ENCODE assay signal across 1 cellular context in the genomic region with DNA sequence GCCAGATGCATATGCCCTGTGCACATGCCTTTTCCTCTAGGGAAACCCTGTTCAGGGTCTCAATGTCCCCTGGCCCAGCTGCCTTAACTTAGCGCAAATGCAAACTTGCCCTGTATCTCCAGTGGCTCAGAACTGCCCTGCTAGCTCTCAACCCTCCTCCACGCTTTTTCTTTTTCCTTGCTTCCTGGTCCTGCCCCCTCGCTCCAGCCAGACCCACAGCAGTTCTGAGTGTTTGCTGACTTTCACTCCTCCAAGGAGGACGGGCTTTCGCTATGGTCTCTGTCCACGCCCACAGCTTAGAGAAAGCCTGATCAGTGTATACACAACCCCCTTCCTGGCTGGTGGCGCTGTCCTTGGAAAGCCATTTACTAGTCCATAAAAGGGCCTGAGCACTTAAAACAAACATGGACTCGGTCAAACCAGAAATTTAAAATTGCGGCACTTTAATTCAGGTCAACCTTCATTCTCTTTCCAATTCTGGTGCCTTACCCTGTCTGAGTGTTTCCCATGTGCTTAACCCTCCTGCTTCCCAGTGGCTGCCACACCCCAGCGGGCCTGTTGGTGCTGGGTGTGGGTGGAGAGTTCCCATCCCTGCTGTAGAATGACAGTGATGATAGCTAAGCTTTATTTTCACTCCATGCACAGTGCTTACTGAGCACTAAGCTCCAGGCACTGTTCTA.
TF ChIP-seq lines count a peak whose summit lies in the region.

No MANE protein-coding gene starts in this region.

TF ChIP-seq in K562, 482 proteins besides CTCF, POLR2A, EP300 and RAD21 (continues in another document):
- TF ChIP-seq ZNF551 (CRISPR knock-in tag; IDR thresholded peaks at IDR 0.05) (no peak), TBL1XR1 (IDR thresholded peaks at IDR 0.05; ENCODE audit: low read length in 2 of 2) (no peak), POLR2H (tag; IDR thresholded peaks at IDR 0.05; ENCODE audit: low read depth) (no peak), ZKSCAN3 (CRISPR knock-in tag; IDR thresholded peaks at IDR 0.05) (no peak), GABPB1 (CRISPR knock-in tag; IDR thresholded peaks at IDR 0.05) (no peak), TAF15 (IDR thresholded peaks at IDR 0.05; ENCODE audit: low read depth, low read length) (no peak), ZNF263 (CRISPR knock-in tag; IDR thresholded peaks at IDR 0.05; ENCODE audit: borderline replicate concordance) (no peak; the same call in 1 of the 2 replicates), CCNT2 (IDR thresholded peaks at IDR 0.05; ENCODE audit: borderline replicate concordance, extremely low read depth, insufficient read length, low read depth, low read length) (no peak), DACH1 (IDR thresholded peaks at IDR 0.05; ENCODE audit: partially characterized antibody) (no peak), CHD2 (IDR thresholded peaks at IDR 0.05; ENCODE audit: low read depth, low read length) (0 out of 2 replicates have a peak, but pooled peaks have one; percentile 10), ZNF384 (IDR thresholded peaks at IDR 0.05; ENCODE audit: low read depth, low read length) (no peak), ZNF644 (tag; IDR thresholded peaks at IDR 0.05; ENCODE audit: low read depth) (peak; percentile 59; the same call in 1 of the 2 replicates), MEF2D (tag; conservative IDR thresholded peaks at IDR 0.05; ENCODE audit: low read depth) (0 out of 2 replicates have a peak, but pooled peaks have one; percentile 31), CBX1 (IDR thresholded peaks at IDR 0.05; ENCODE audit: low read depth) (no peak), FOXK2 (conservative IDR thresholded peaks at IDR 0.05 in 1 of 2, IDR thresholded peaks at IDR 0.05 in 1 of 2; ENCODE audit: low read depth in 2 of 2) (peak; percentile 87 to 90), CBX3 (IDR thresholded peaks at IDR 0.05; ENCODE audit: borderline replicate concordance in 1 of 2, low read length in 2 of 2) (no peak), ZNF445 (CRISPR knock-in tag; IDR thresholded peaks at IDR 0.05; ENCODE audit: low read depth) (no peak), RBM25 (IDR thresholded peaks at IDR 0.05; ENCODE audit: low read depth, low read length, severe bottlenecking) (no peak), RBM14 (IDR thresholded peaks at IDR 0.05; ENCODE audit: borderline replicate concordance, insufficient read depth, low read depth, low read length) (no peak), ZC3H8 (IDR thresholded peaks at IDR 0.05) (no peak), ZBTB17 (CRISPR knock-in tag; IDR thresholded peaks at IDR 0.05) (no peak), ZNF311 (CRISPR knock-in tag; IDR thresholded peaks at IDR 0.05) (no peak), MAFK (IDR thresholded peaks at IDR 0.05; ENCODE audit: low read length) (no peak), HDAC2 (IDR thresholded peaks at IDR 0.05) (0 out of 2 replicates have a peak, but pooled peaks have one; percentile 49), STAG1 (CRISPR knock-in tag; IDR thresholded peaks at IDR 0.05; ENCODE audit: borderline replicate concordance) (no peak), BCL6 (CRISPR knock-in tag; IDR thresholded peaks at IDR 0.05) (no peak), ZNF75A (CRISPR knock-in tag; IDR thresholded peaks at IDR 0.05) (no peak), KDM5B (IDR thresholded peaks at IDR 0.05; ENCODE audit: insufficient replicate concordance, low read depth, low read length) (no peak), ELF4 (CRISPR knock-in tag; IDR thresholded peaks at IDR 0.05) (0 out of 2 replicates have a peak, but pooled peaks have one; percentile 44), MEIS2 (IDR thresholded peaks at IDR 0.05; ENCODE audit: partially characterized antibody) (no peak), ZNF830 (CRISPR knock-in tag; IDR thresholded peaks at IDR 0.05) (no peak), PHF21A (IDR thresholded peaks at IDR 0.05; ENCODE audit: borderline replicate concordance, low read depth) (no peak), OTX1 (CRISPR knock-in tag; IDR thresholded peaks at IDR 0.05) (no peak), CSDE1 (IDR thresholded peaks at IDR 0.05) (peak in 1 of 2 experiments; percentile 34; a peak in 1 of 4 replicates), FOXM1 (IDR thresholded peaks at IDR 0.05; ENCODE audit: low read depth) (no peak), FOXM1 (CRISPR knock-in tag; IDR thresholded peaks at IDR 0.05; ENCODE audit: low read depth) (no peak), ZFP30 (CRISPR knock-in tag; IDR thresholded peaks at IDR 0.05; ENCODE audit: borderline replicate concordance) (no peak), KLF16 (IDR thresholded peaks at IDR 0.05) (0 out of 2 replicates have a peak, but pooled peaks have one; percentile 24), ZNF707 (CRISPR knock-in tag; conservative IDR thresholded peaks at IDR 0.05) (no peak), HSF4 (CRISPR knock-in tag; IDR thresholded peaks at IDR 0.05; ENCODE audit: borderline replicate concordance) (no peak), MYC (IDR thresholded peaks at IDR 0.05; ENCODE audit: low read depth, low read length) (peak; percentile 62; the same call in 1 of the 2 replicates), MYC (CRISPR knock-in tag; IDR thresholded peaks at IDR 0.05; ENCODE audit: borderline replicate concordance, low read depth) (no peak), U2AF1 (optimal IDR thresholded peaks at IDR 0.05; ENCODE audit: low read depth, low read length) (no peak), SUPT5H (IDR thresholded peaks at IDR 0.05) (peak; percentile 64), NRF1 (conservative IDR thresholded peaks at IDR 0.05 in 1 of 2, IDR thresholded peaks at IDR 0.05 in 1 of 2) (peak; percentile 2 to 38; a peak in 2 of 4 replicates), HCFC1 (IDR thresholded peaks at IDR 0.05; ENCODE audit: low read depth, low read length) (no peak), BRD4 (IDR thresholded peaks at IDR 0.05) (no peak), HDAC3 (IDR thresholded peaks at IDR 0.05; ENCODE audit: borderline replicate concordance, partially characterized antibody) (no peak), STAT5A (IDR thresholded peaks at IDR 0.05; ENCODE audit: borderline replicate concordance, low read length) (no peak)
- TF ChIP-seq, protein P1, sequence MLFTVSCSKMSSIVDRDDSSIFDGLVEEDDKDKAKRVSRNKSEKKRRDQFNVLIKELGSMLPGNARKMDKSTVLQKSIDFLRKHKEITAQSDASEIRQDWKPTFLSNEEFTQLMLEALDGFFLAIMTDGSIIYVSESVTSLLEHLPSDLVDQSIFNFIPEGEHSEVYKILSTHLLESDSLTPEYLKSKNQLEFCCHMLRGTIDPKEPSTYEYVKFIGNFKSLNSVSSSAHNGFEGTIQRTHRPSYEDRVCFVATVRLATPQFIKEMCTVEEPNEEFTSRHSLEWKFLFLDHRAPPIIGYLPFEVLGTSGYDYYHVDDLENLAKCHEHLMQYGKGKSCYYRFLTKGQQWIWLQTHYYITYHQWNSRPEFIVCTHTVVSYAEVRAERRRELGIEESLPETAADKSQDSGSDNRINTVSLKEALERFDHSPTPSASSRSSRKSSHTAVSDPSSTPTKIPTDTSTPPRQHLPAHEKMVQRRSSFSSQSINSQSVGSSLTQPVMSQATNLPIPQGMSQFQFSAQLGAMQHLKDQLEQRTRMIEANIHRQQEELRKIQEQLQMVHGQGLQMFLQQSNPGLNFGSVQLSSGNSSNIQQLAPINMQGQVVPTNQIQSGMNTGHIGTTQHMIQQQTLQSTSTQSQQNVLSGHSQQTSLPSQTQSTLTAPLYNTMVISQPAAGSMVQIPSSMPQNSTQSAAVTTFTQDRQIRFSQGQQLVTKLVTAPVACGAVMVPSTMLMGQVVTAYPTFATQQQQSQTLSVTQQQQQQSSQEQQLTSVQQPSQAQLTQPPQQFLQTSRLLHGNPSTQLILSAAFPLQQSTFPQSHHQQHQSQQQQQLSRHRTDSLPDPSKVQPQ (CRISPR knock-in tag; IDR thresholded peaks at IDR 0.05; ENCODE audit: borderline replicate concordance): no peak
- TF ChIP-seq, protein P2, sequence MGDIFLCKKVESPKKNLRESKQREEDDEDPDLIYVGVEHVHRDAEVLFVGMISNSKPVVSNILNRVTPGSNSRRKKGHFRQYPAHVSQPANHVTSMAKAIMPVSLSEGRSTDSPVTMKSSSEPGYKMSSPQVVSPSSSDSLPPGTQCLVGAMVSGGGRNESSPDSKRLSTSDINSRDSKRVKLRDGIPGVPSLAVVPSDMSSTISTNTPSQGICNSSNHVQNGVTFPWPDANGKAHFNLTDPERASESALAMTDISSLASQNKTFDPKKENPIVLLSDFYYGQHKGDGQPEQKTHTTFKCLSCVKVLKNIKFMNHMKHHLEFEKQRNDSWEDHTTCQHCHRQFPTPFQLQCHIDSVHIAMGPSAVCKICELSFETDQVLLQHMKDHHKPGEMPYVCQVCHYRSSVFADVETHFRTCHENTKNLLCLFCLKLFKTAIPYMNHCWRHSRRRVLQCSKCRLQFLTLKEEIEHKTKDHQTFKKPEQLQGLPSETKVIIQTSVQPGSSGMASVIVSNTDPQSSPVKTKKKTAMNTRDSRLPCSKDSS (IDR thresholded peaks at IDR 0.05; ENCODE audit: low read depth, partially characterized antibody): no peak
- TF ChIP-seq, protein P3, sequence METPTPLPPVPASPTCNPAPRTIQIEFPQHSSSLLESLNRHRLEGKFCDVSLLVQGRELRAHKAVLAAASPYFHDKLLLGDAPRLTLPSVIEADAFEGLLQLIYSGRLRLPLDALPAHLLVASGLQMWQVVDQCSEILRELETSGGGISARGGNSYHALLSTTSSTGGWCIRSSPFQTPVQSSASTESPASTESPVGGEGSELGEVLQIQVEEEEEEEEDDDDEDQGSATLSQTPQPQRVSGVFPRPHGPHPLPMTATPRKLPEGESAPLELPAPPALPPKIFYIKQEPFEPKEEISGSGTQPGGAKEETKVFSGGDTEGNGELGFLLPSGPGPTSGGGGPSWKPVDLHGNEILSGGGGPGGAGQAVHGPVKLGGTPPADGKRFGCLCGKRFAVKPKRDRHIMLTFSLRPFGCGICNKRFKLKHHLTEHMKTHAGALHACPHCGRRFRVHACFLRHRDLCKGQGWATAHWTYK (CRISPR knock-in tag; IDR thresholded peaks at IDR 0.05): no peak
- TF ChIP-seq, protein P4, sequence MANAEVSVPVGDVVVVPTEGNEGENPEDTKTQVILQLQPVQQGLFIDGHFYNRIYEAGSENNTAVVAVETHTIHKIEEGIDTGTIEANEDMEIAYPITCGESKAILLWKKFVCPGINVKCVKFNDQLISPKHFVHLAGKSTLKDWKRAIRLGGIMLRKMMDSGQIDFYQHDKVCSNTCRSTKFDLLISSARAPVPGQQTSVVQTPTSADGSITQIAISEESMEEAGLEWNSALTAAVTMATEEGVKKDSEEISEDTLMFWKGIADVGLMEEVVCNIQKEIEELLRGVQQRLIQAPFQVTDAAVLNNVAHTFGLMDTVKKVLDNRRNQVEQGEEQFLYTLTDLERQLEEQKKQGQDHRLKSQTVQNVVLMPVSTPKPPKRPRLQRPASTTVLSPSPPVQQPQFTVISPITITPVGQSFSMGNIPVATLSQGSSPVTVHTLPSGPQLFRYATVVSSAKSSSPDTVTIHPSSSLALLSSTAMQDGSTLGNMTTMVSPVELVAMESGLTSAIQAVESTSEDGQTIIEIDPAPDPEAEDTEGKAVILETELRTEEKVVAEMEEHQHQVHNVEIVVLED (CRISPR knock-in tag; IDR thresholded peaks at IDR 0.05): no peak
- TF ChIP-seq, protein P5, sequence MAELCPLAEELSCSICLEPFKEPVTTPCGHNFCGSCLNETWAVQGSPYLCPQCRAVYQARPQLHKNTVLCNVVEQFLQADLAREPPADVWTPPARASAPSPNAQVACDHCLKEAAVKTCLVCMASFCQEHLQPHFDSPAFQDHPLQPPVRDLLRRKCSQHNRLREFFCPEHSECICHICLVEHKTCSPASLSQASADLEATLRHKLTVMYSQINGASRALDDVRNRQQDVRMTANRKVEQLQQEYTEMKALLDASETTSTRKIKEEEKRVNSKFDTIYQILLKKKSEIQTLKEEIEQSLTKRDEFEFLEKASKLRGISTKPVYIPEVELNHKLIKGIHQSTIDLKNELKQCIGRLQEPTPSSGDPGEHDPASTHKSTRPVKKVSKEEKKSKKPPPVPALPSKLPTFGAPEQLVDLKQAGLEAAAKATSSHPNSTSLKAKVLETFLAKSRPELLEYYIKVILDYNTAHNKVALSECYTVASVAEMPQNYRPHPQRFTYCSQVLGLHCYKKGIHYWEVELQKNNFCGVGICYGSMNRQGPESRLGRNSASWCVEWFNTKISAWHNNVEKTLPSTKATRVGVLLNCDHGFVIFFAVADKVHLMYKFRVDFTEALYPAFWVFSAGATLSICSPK (IDR thresholded peaks at IDR 0.05; ENCODE audit: borderline replicate concordance): no peak
- TF ChIP-seq, protein P6, sequence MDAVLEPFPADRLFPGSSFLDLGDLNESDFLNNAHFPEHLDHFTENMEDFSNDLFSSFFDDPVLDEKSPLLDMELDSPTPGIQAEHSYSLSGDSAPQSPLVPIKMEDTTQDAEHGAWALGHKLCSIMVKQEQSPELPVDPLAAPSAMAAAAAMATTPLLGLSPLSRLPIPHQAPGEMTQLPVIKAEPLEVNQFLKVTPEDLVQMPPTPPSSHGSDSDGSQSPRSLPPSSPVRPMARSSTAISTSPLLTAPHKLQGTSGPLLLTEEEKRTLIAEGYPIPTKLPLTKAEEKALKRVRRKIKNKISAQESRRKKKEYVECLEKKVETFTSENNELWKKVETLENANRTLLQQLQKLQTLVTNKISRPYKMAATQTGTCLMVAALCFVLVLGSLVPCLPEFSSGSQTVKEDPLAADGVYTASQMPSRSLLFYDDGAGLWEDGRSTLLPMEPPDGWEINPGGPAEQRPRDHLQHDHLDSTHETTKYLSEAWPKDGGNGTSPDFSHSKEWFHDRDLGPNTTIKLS (IDR thresholded peaks at IDR 0.05; ENCODE audit: borderline replicate concordance, low read depth): 0 out of 2 replicates have a peak, but pooled peaks have one; percentile 4
- TF ChIP-seq, protein P7, sequence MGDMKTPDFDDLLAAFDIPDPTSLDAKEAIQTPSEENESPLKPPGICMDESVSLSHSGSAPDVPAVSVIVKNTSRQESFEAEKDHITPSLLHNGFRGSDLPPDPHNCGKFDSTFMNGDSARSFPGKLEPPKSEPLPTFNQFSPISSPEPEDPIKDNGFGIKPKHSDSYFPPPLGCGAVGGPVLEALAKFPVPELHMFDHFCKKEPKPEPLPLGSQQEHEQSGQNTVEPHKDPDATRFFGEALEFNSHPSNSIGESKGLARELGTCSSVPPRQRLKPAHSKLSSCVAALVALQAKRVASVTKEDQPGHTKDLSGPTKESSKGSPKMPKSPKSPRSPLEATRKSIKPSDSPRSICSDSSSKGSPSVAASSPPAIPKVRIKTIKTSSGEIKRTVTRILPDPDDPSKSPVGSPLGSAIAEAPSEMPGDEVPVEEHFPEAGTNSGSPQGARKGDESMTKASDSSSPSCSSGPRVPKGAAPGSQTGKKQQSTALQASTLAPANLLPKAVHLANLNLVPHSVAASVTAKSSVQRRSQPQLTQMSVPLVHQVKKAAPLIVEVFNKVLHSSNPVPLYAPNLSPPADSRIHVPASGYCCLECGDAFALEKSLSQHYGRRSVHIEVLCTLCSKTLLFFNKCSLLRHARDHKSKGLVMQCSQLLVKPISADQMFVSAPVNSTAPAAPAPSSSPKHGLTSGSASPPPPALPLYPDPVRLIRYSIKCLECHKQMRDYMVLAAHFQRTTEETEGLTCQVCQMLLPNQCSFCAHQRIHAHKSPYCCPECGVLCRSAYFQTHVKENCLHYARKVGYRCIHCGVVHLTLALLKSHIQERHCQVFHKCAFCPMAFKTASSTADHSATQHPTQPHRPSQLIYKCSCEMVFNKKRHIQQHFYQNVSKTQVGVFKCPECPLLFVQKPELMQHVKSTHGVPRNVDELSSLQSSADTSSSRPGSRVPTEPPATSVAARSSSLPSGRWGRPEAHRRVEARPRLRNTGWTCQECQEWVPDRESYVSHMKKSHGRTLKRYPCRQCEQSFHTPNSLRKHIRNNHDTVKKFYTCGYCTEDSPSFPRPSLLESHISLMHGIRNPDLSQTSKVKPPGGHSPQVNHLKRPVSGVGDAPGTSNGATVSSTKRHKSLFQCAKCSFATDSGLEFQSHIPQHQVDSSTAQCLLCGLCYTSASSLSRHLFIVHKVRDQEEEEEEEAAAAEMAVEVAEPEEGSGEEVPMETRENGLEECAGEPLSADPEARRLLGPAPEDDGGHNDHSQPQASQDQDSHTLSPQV (IDR thresholded peaks at IDR 0.05): peak; percentile 87
